20 cellular contexts compared by ENCODE assay signal in the genomic region with DNA sequence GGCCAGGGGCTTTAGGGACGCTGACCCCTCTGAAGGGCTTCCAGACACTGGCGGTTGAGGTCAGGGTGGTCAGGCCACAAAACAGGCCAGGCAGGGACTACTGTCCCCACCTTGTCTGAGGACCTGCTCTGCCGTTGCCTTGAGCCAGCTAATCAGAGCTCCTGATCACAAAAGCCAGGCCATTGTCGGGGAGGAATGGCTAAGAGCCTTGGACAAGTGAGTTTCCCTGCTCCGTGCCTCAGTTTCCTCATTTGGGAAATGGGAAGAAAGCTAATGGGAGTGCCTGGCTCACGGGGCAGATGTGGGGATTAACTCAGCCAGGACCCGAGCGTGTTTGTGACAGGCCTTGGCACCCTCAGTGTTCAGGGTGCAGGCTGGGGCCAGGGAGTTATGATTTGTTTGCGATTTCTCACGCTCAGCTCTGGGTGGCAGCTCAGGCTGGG.
DNase-seq lines count a peak whose midpoint lies in the region; ATAC-seq and TF ChIP-seq lines count a peak whose summit lies in the region.
"Had no signal": no experiment of that assay in that cellular context is flagged by ENCODE, and none has a peak within 500 bp of the region (broad histone marks: within the 10 kb centered on the region; RNA-seq: fewer than 3 reads in every experiment).

No MANE protein-coding gene starts in this region.

- no peaks in the 10 kb centered on the region for H3F3A ChIP-seq in neural progenitor cell (ENCODE audit: low read depth)

- no peak for DNase-seq in WERI-Rb-1
- peak; percentile 70 for DNase-seq in fibroblast of villous mesenchyme (ENCODE audit: low read depth)
- no peak for DNase-seq in neural progenitor cell (ENCODE audit: low spot score)
- no peak for DNase-seq in COR-L47 (lab: John Stamatoyannopoulos, UW)
- DNase-seq in Peyer's patch: no peak
- DNase-seq in activated T-cell treated with anti-CD3 and anti-CD28 coated beads, Interleukin-2, amount 50 U/mL, for 72 hours: no peak
- DNase-seq: Calu3; CD4-positive, alpha-beta T cell; GF-D8; HCEC 1CT; KBM-7; NCI-H1105 treated with DMSO at 0.1 percent for 48 hours; NCI-H1694; NCI-H748 treated with DMSO at 0.1 percent for 48 hours; NK-92 treated with Interleukin-12 subunit alpha and Interleukin-12 subunit beta, amount 100 ng/mL, for 24 hours; RPMI8226; SIG-M5 had no signal

- H3K36me3 ChIP-seq in BLaER1 treated with 17β-estradiol and CSF1 and Interleukin-3, amounts not matched to agents 10 nM and 100 nM: no peaks in the 10 kb centered on the region
- H3K36me3 ChIP-seq in WERI-Rb-1: no peaks in the 10 kb centered on the region
- H3K36me3 ChIP-seq in neural progenitor cell: no peaks in the 10 kb centered on the region
- H3K36me3 ChIP-seq in Peyer's patch: no peaks in the 10 kb centered on the region

- H3K36me3 Mint-ChIP-seq in neural progenitor cell: peaks cover 2% of the 10 kb centered on the region
- no peaks in the 10 kb centered on the region for H3K36me3 Mint-ChIP-seq in stimulated activated memory B cell treated with anti-CD40 and anti-IgM and Interleukin-4, amounts not matched to agents 10 μg/mL and 1 μg/mL and 100 μg/mL, for 72 hours
- H3K36me3 Mint-ChIP-seq in activated T-cell treated with anti-CD3 and anti-CD28 coated beads, Interleukin-2, amount 50 U/mL, for 72 hours (ENCODE audit: insufficient read depth in 2 of 2): peaks cover 0 to 3% of the 10 kb centered on the region in 2 donors

- H3K9me3 Mint-ChIP-seq in neural progenitor cell: peaks cover 2% of the 10 kb centered on the region
- H3K9me3 Mint-ChIP-seq in stimulated activated memory B cell treated with anti-CD40 and anti-IgM and Interleukin-4, amounts not matched to agents 10 μg/mL and 1 μg/mL and 100 μg/mL, for 72 hours: peaks cover 3% of the 10 kb centered on the region
- H3K9me3 Mint-ChIP-seq in activated T-cell treated with anti-CD3 and anti-CD28 coated beads, Interleukin-2, amount 50 U/mL, for 72 hours: no peaks in the 10 kb centered on the region
- H3K9me3 Mint-ChIP-seq: CD4-positive, alpha-beta T cell had no signal

- no peak overlapping the region for H3K4me3 Mint-ChIP-seq in neural progenitor cell
- no peak overlapping the region for H3K4me3 Mint-ChIP-seq in stimulated activated memory B cell treated with anti-CD40 and anti-IgM and Interleukin-4, amounts not matched to agents 10 μg/mL and 1 μg/mL and 100 μg/mL, for 72 hours
- H3K4me3 Mint-ChIP-seq in activated T-cell treated with anti-CD3 and anti-CD28 coated beads, Interleukin-2, amount 50 U/mL, for 72 hours: no peak overlapping the region
- H3K4me3 Mint-ChIP-seq: B cell; CD4-positive, alpha-beta T cell had no signal

- H3K27ac Mint-ChIP-seq in neural progenitor cell: peak overlapping the region; percentile 42
- H3K27ac Mint-ChIP-seq in stimulated activated memory B cell treated with anti-CD40 and anti-IgM and Interleukin-4, amounts not matched to agents 10 μg/mL and 1 μg/mL and 100 μg/mL, for 72 hours: no peak overlapping the region
- no peak overlapping the region for H3K27ac Mint-ChIP-seq in activated T-cell treated with anti-CD3 and anti-CD28 coated beads, Interleukin-2, amount 50 U/mL, for 72 hours
- H3K27ac Mint-ChIP-seq: B cell; CD4-positive, alpha-beta T cell had no signal

- no peak overlapping the region for H3K4me3 ChIP-seq in BLaER1 treated with 17β-estradiol and CSF1 and Interleukin-3, amounts not matched to agents 10 nM and 100 nM
- no peak overlapping the region for H3K4me3 ChIP-seq in WERI-Rb-1 (ENCODE audit: low read depth, low read length)
- H3K4me3 ChIP-seq in fibroblast of villous mesenchyme (ENCODE audit: low read depth, low read length): no peak overlapping the region
- no peak overlapping the region for H3K4me3 ChIP-seq in neural progenitor cell
- H3K4me3 ChIP-seq in Peyer's patch: no peak overlapping the region

- H3K9me3 ChIP-seq in BLaER1 treated with 17β-estradiol and CSF1 and Interleukin-3, amounts not matched to agents 10 nM and 100 nM (replicated peaks in 1 of 11): no peaks in the 10 kb centered on the region
- no peaks in the 10 kb centered on the region for H3K9me3 ChIP-seq in WERI-Rb-1 (ENCODE audit: severe bottlenecking)
- H3K9me3 ChIP-seq in neural progenitor cell (ENCODE audit: low read depth): no peaks in the 10 kb centered on the region
- H3K9me3 ChIP-seq in Peyer's patch: peaks cover 0 to 3% (median 0%) of the 10 kb centered on the region in 4 donors

- H3K79me2 ChIP-seq in neural progenitor cell (ENCODE audit: low read depth): no peaks in the 10 kb centered on the region

- peaks cover 7% of the 10 kb centered on the region for H3K27me3 Mint-ChIP-seq in neural progenitor cell (ENCODE audit: insufficient read depth, low read depth)
- H3K27me3 Mint-ChIP-seq in stimulated activated memory B cell treated with anti-CD40 and anti-IgM and Interleukin-4, amounts not matched to agents 10 μg/mL and 1 μg/mL and 100 μg/mL, for 72 hours: peaks cover 31% of the 10 kb centered on the region
- H3K27me3 Mint-ChIP-seq in activated T-cell treated with anti-CD3 and anti-CD28 coated beads, Interleukin-2, amount 50 U/mL, for 72 hours (ENCODE audit: low read depth): no peaks in the 10 kb centered on the region

- peaks cover 16% of the 10 kb centered on the region for H3K4me1 Mint-ChIP-seq in neural progenitor cell
- no peaks in the 10 kb centered on the region for H3K4me1 Mint-ChIP-seq in stimulated activated memory B cell treated with anti-CD40 and anti-IgM and Interleukin-4, amounts not matched to agents 10 μg/mL and 1 μg/mL and 100 μg/mL, for 72 hours
- H3K4me1 Mint-ChIP-seq in activated T-cell treated with anti-CD3 and anti-CD28 coated beads, Interleukin-2, amount 50 U/mL, for 72 hours (ENCODE audit: low read depth): no peaks in the 10 kb centered on the region
- H3K4me1 Mint-ChIP-seq: B cell had no signal

- peaks cover 13 to 88% (median 67%) of the 10 kb centered on the region in 10 experiments for H3K4me1 ChIP-seq in BLaER1 treated with 17β-estradiol and CSF1 and Interleukin-3, amounts not matched to agents 10 nM and 100 nM
- H3K4me1 ChIP-seq in neural progenitor cell (no peaks in the 10 kb centered on the region), Peyer's patch (peaks cover 0 to 42% (median 0%) of the 10 kb centered on the region in 4 donors)

- no peak for TF ChIP-seq POLR2A in Peyer's patch (IDR thresholded peaks at IDR 0.05)

- H4K20me1 ChIP-seq in BLaER1 treated with 17β-estradiol and CSF1 and Interleukin-3, amounts not matched to agents 10 nM and 100 nM: peaks cover 0 to 44% (median 0%) of the 10 kb centered on the region in 11 experiments; a peak in 4 of 22 replicates
- no peaks in the 10 kb centered on the region for H4K20me1 ChIP-seq in neural progenitor cell (ENCODE audit: low read depth)

- peak overlapping the region in 5 of 11 experiments; percentile 7 to 60 (median 18); a peak in 7 of 22 replicates for H3K9ac ChIP-seq in BLaER1 treated with 17β-estradiol and CSF1 and Interleukin-3, amounts not matched to agents 10 nM and 100 nM
- no peak overlapping the region for H3K9ac ChIP-seq in neural progenitor cell

- peak overlapping the region in 2 of 11 experiments; percentile 31 to 32; a peak in 4 of 22 replicates for H3K27ac ChIP-seq in BLaER1 treated with 17β-estradiol and CSF1 and Interleukin-3, amounts not matched to agents 10 nM and 100 nM
- H3K27ac ChIP-seq in WERI-Rb-1 (peak overlapping the region; percentile 87), neural progenitor cell (no peak overlapping the region), Peyer's patch (peak overlapping the region in 1 of 4 donors; percentile 20)

- peak overlapping the region; percentile 56 to 90 (median 78); a peak in 21 of 22 replicates for H3K4me2 ChIP-seq in BLaER1 treated with 17β-estradiol and CSF1 and Interleukin-3, amounts not matched to agents 10 nM and 100 nM
- H3K4me2 ChIP-seq in neural progenitor cell: no peak overlapping the region

- no peak overlapping the region for H2AFZ ChIP-seq in neural progenitor cell (replicated peaks)

- peaks cover 0 to 34% (median 0%) of the 10 kb centered on the region in 11 experiments; a peak in 6 of 22 replicates for H3K27me3 ChIP-seq in BLaER1 treated with 17β-estradiol and CSF1 and Interleukin-3, amounts not matched to agents 10 nM and 100 nM
- H3K27me3 ChIP-seq in WERI-Rb-1 (ENCODE audit: insufficient read depth, low read depth, severe bottlenecking) (no peaks in the 10 kb centered on the region), neural progenitor cell (no peaks in the 10 kb centered on the region), Peyer's patch (no peaks in the 10 kb centered on the region)

- TF ChIP-seq CTCF in WERI-Rb-1 (IDR thresholded peaks at IDR 0.05; ENCODE audit: low read depth, low read length) (no peak), fibroblast of villous mesenchyme (IDR thresholded peaks at IDR 0.05; ENCODE audit: insufficient read depth, low read depth, low read length) (no peak), neural progenitor cell (IDR thresholded peaks at IDR 0.05) (no peak), Peyer's patch (IDR thresholded peaks at IDR 0.05) (no peak)

- ATAC-seq in stimulated activated memory B cell treated with anti-CD40 and anti-IgM and Interleukin-4, amounts not matched to agents 10 μg/mL and 1 μg/mL and 100 μg/mL, for 72 hours: no peak
- ATAC-seq in activated T-cell treated with anti-CD3 and anti-CD28 coated beads, Interleukin-2, amount 50 U/mL, for 72 hours (replicated peaks in 1 of 2): no peak
